1 cellular context compared by ENCODE assay signal in the genomic region with DNA sequence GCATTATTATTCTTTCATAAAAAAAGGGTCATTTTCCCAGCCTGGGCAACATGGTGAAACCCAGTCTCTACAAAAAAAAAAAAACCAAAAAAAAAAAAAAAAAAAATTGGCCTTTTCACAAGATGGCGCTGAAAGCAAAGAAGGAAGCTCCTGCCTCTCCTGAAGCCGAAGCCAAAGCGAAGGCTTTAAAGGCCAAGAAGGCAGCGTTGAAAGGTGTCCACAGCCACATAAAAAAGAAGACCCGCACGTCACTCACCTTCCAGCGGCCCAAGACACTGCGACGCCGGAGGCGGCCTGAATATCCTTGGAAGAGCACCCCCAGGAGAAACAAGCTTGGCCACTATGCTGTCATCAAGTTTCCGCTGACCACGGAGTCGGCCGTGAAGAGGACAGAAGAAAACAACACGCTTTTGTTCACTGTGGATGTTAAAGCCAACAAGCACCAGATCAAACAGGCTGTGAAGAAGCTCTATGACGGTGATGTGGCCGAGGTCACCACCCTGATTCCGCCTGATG.
TF ChIP-seq lines count a peak whose summit lies in the region.

No MANE protein-coding gene starts in this region.

TF ChIP-seq in A549, 52 proteins besides CTCF, POLR2A, EP300 and RAD21 (continued from another document):
- TF ChIP-seq RNF2 (IDR thresholded peaks at IDR 0.05; ENCODE audit: borderline replicate concordance, low read depth) (no peak), HOXA7 (CRISPR knock-in tag; IDR thresholded peaks at IDR 0.05) (no peak), SREBF2 (IDR thresholded peaks at IDR 0.05) (no peak), EHF (CRISPR knock-in tag; IDR thresholded peaks at IDR 0.05) (no peak), CEBPB (IDR thresholded peaks at IDR 0.05) (no peak), MAZ (IDR thresholded peaks at IDR 0.05; ENCODE audit: borderline replicate concordance, low read depth, low read length) (no peak), RFX5 (IDR thresholded peaks at IDR 0.05) (no peak), FOSL2 (IDR thresholded peaks at IDR 0.05) (no peak), FOSL2 (CRISPR knock-in tag; IDR thresholded peaks at IDR 0.05) (no peak), TFCP2L1 (CRISPR knock-in tag; IDR thresholded peaks at IDR 0.05) (no peak), GATA3 (IDR thresholded peaks at IDR 0.05; ENCODE audit: borderline replicate concordance) (no peak), SMC3 (IDR thresholded peaks at IDR 0.05) (no peak), TP53 (CRISPR knock-in tag; IDR thresholded peaks at IDR 0.05) (no peak), NFE2L2 (conservative IDR thresholded peaks at IDR 0.05; ENCODE audit: low read length) (no peak), EHMT2 (IDR thresholded peaks at IDR 0.05; ENCODE audit: low read depth) (no peak)
- TF ChIP-seq, protein P1, sequence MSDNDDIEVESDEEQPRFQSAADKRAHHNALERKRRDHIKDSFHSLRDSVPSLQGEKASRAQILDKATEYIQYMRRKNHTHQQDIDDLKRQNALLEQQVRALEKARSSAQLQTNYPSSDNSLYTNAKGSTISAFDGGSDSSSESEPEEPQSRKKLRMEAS (IDR thresholded peaks at IDR 0.05) = no peak
- TF ChIP-seq, protein P2, sequence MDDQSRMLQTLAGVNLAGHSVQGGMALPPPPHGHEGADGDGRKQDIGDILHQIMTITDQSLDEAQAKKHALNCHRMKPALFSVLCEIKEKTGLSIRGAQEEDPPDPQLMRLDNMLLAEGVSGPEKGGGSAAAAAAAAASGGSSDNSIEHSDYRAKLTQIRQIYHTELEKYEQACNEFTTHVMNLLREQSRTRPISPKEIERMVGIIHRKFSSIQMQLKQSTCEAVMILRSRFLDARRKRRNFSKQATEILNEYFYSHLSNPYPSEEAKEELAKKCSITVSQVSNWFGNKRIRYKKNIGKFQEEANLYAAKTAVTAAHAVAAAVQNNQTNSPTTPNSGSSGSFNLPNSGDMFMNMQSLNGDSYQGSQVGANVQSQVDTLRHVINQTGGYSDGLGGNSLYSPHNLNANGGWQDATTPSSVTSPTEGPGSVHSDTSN (IDR thresholded peaks at IDR 0.05) = no peak
- TF ChIP-seq, protein P3, sequence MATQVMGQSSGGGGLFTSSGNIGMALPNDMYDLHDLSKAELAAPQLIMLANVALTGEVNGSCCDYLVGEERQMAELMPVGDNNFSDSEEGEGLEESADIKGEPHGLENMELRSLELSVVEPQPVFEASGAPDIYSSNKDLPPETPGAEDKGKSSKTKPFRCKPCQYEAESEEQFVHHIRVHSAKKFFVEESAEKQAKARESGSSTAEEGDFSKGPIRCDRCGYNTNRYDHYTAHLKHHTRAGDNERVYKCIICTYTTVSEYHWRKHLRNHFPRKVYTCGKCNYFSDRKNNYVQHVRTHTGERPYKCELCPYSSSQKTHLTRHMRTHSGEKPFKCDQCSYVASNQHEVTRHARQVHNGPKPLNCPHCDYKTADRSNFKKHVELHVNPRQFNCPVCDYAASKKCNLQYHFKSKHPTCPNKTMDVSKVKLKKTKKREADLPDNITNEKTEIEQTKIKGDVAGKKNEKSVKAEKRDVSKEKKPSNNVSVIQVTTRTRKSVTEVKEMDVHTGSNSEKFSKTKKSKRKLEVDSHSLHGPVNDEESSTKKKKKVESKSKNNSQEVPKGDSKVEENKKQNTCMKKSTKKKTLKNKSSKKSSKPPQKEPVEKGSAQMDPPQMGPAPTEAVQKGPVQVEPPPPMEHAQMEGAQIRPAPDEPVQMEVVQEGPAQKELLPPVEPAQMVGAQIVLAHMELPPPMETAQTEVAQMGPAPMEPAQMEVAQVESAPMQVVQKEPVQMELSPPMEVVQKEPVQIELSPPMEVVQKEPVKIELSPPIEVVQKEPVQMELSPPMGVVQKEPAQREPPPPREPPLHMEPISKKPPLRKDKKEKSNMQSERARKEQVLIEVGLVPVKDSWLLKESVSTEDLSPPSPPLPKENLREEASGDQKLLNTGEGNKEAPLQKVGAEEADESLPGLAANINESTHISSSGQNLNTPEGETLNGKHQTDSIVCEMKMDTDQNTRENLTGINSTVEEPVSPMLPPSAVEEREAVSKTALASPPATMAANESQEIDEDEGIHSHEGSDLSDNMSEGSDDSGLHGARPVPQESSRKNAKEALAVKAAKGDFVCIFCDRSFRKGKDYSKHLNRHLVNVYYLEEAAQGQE (IDR thresholded peaks at IDR 0.05) = no peak
